9 cellular contexts compared by ENCODE assay signal in the genomic region with DNA sequence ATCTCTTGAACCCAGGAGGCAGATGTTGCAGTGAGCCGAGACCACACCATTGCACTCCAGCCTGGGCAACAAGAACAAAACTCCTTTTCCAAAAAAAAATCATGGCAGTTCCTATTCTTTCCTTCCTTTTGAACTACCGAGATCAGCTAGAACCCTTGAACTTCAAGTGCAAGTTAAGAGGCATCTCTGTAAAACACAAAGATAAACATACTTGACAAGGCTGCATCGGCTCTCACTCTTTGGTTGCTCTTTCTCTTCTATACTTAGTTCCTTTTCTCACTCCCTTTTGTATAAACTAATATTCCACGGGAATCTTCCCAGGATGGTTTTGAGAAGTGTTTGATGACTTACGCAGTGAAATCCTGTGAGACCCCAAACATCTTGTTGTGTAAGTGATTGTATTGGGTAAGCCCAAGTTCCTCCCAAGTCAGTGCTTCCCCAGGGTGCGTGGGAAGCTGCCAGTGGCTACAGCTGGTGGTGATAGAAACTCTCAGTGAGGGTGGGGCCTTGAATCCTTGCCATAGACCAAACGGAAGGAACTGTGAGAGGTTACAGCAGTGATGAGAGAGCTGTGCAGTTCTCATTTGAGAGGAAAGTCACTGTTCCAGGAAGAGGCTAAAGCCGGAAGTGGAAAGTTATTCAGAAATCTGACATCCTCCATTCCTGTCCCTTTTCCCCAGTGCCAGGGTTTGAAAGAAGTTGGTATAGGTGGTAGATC. TPM values are rescaled to one million over a fixed set of nuclear protein-coding genes. Genes with fewer than 3 reads are reported as not detected.
DNase-seq lines count a peak whose midpoint lies in the region; ATAC-seq, FAIRE-seq and TF ChIP-seq lines count a peak whose summit lies in the region.
"Had no signal": no experiment of that assay in that cellular context is flagged by ENCODE, and none has a peak within 500 bp of the region (broad histone marks: within the 10 kb centered on the region; RNA-seq: fewer than 3 reads in every experiment).

No MANE protein-coding gene starts in this region.

- peaks cover 0 to 25% (median 6%) of the 10 kb centered on the region in 3 donors for H3K4me1 ChIP-seq in pancreas

- no peaks in the 10 kb centered on the region for H3K27me3 ChIP-seq in pancreas

- H3K36me3 ChIP-seq in SK-N-MC (ENCODE audit: insufficient read depth, low read length) (peaks cover 80% of the 10 kb centered on the region), pancreas (peaks cover 0 to 8% (median 0%) of the 10 kb centered on the region in 3 donors)

- H3K4me3 ChIP-seq in SK-N-MC (no peak overlapping the region), fibroblast of mammary gland (ENCODE audit: control insufficient read depth, low read depth, low read length) (no peak overlapping the region), pancreas (no peak overlapping the region)

- intact Hi-C loops in activated CD4-positive, alpha-beta T cell treated with anti-CD3 and anti-CD28 coated beads for 36 hours (cut with DNase I, micrococcal nuclease) = no loop called here
- intact Hi-C loops in pancreas (cut with DNase I) = no loop called here

- CTCF ChIA-PET in activated CD4-positive, alpha-beta T cell treated with anti-CD3 and anti-CD28 coated beads for 36 hours (lab: Charles Lee) = interaction anchor here (0.5 to 1.3 kb wide), 2 partner anchors 18 to 43 kb away, joined by 3 read pairs; partner anchors contain the start of gene DPF2

- H3K9me3 ChIP-seq in SK-N-MC (ENCODE audit: low read depth, low read length) = no peaks in the 10 kb centered on the region
- H3K9me3 ChIP-seq in pancreas = no peaks in the 10 kb centered on the region

- TF ChIP-seq CTCF in fibroblast of mammary gland (conservative IDR thresholded peaks at IDR 0.05; ENCODE audit: control insufficient read depth, insufficient read depth, low read depth, low read length) = no peak
- no peak for TF ChIP-seq CTCF in pancreas (IDR thresholded peaks at IDR 0.05)
- TF ChIP-seq CTCF in glutamatergic neuron (IDR thresholded peaks at IDR 0.05; ENCODE audit: partially characterized antibody, unreplicated experiment) = no peak

- no peak for DNase-seq in activated CD4-positive, alpha-beta T cell treated with anti-CD3 and anti-CD28 coated beads for 36 hours
- no peak for DNase-seq in activated CD4-positive, alpha-beta T cell treated with anti-CD3 and anti-CD28 coated beads for 1 hour
- no peak for DNase-seq in SK-N-MC (ENCODE audit: low read depth, low spot score)
- peak; percentile 100 for DNase-seq in fibroblast of mammary gland (ENCODE audit: low read depth)
- peak; percentile 70 to 90 (median 86) for DNase-seq in pancreas
- no peak for DNase-seq in glutamatergic neuron

- H3K27ac ChIP-seq in SK-N-MC = peak overlapping the region; percentile 83
- peak overlapping the region; percentile 12 to 89 (median 58) for H3K27ac ChIP-seq in pancreas

- H3K4me3 Mint-ChIP-seq in activated CD4-positive, alpha-beta T cell treated with anti-CD3 and anti-CD28 coated beads for 36 hours = no peak overlapping the region
- H3K4me3 Mint-ChIP-seq in glutamatergic neuron (ENCODE audit: unreplicated experiment) = no peak overlapping the region
- H3K4me3 Mint-ChIP-seq: T-cell had no signal

- H3K27me3 Mint-ChIP-seq in activated CD4-positive, alpha-beta T cell treated with anti-CD3 and anti-CD28 coated beads for 36 hours = no peaks in the 10 kb centered on the region
- peaks cover 8% of the 10 kb centered on the region for H3K27me3 Mint-ChIP-seq in glutamatergic neuron (ENCODE audit: unreplicated experiment)
- H3K27me3 Mint-ChIP-seq: T-cell had no signal

- no peak for FAIRE-seq in pancreas (lab: Jason Lieb, UNC)

- WGBS in pancreas, 2 donors = 34 to 36% methylated on average over 8 of the region's 8 CpGs

- POLR2A ChIA-PET in activated CD4-positive, alpha-beta T cell treated with anti-CD3 and anti-CD28 coated beads for 36 hours (lab: Charles Lee) = interaction anchor here (0.6 kb wide), 1 partner anchor 25 kb away, joined by 4 read pairs; no protein-coding TSS in a partner anchor

- H3K9me3 Mint-ChIP-seq in activated CD4-positive, alpha-beta T cell treated with anti-CD3 and anti-CD28 coated beads for 36 hours (ENCODE audit: low read depth) = no peaks in the 10 kb centered on the region
- peaks cover 12% of the 10 kb centered on the region for H3K9me3 Mint-ChIP-seq in glutamatergic neuron (ENCODE audit: unreplicated experiment)
- H3K9me3 Mint-ChIP-seq: T-cell had no signal

- peak overlapping the region; percentile 32 for H3K9ac ChIP-seq in SK-N-MC (ENCODE audit: insufficient read length)

- ATAC-seq in activated CD4-positive, alpha-beta T cell treated with anti-CD3 and anti-CD28 coated beads for 36 hours = peak; percentile 55
- ATAC-seq in pancreas (peak; percentile 91 to 94 (median 92)), HG03432 (IDR thresholded peaks at IDR 0.05; ENCODE audit: unreplicated experiment) (no peak), GM21360 (IDR thresholded peaks at IDR 0.05; ENCODE audit: unreplicated experiment) (no peak)
- ATAC-seq: T-cell had no signal

- H3K36me3 Mint-ChIP-seq in activated CD4-positive, alpha-beta T cell treated with anti-CD3 and anti-CD28 coated beads for 36 hours (ENCODE audit: low read depth) = peaks cover 67% of the 10 kb centered on the region
- H3K36me3 Mint-ChIP-seq in glutamatergic neuron (ENCODE audit: unreplicated experiment) = peaks cover 5% of the 10 kb centered on the region

- H3K27ac Mint-ChIP-seq in activated CD4-positive, alpha-beta T cell treated with anti-CD3 and anti-CD28 coated beads for 36 hours = peak overlapping the region; percentile 51
- H3K27ac Mint-ChIP-seq in glutamatergic neuron (ENCODE audit: unreplicated experiment) = no peak overlapping the region

- no peaks in the 10 kb centered on the region for H3K4me1 Mint-ChIP-seq in activated CD4-positive, alpha-beta T cell treated with anti-CD3 and anti-CD28 coated beads for 36 hours
- peaks cover 58% of the 10 kb centered on the region for H3K4me1 Mint-ChIP-seq in glutamatergic neuron (ENCODE audit: low read depth, unreplicated experiment)

RNA-seq across cellular contexts. Expression of gene CDC42EP2, which starts 24.1 kb away (rescaled TPM):
- under 1 TPM; 0.91 to 0.93 TPM for total RNA-seq in activated CD4-positive, alpha-beta T cell treated with anti-CD3 and anti-CD28 coated beads for 36 hours
- total RNA-seq in pancreas (1 to 10 TPM; 2.4 to 7.9 (median 2.7) TPM), glutamatergic neuron (ENCODE audit: unreplicated experiment) (23.5 TPM)
- polyA plus RNA-seq in pancreas = 1 to 10 TPM; 4.8 to 6.8 TPM

RNA-seq across cellular contexts. Expression of gene POLA2, which starts 28.8 kb away (rescaled TPM):
- 10 to 100 TPM; 63.1 to 83.3 TPM for total RNA-seq in activated CD4-positive, alpha-beta T cell treated with anti-CD3 and anti-CD28 coated beads for 36 hours
- total RNA-seq in pancreas (1 to 10 TPM; 3.1 to 6.4 (median 4.6) TPM), glutamatergic neuron (ENCODE audit: unreplicated experiment) (8.6 TPM)
- polyA plus RNA-seq in pancreas = 1 to 10 TPM; 6.8 to 7.5 TPM

RNA-seq across cellular contexts. Expression of gene DPF2, which starts 43.0 kb away (rescaled TPM):
- total RNA-seq in activated CD4-positive, alpha-beta T cell treated with anti-CD3 and anti-CD28 coated beads for 36 hours = 10 to 100 TPM; 67.5 to 69.0 TPM
- total RNA-seq in pancreas (10 to 100 TPM; 16.6 to 28.0 (median 21.5) TPM), glutamatergic neuron (ENCODE audit: unreplicated experiment) (121 TPM)
- polyA plus RNA-seq in pancreas = 10 to 100 TPM; 11.7 to 19.6 TPM

Comparison
In these comparisons a context has a peak if more than half of its experiments do, and no peak if none do; other contexts are left out.
1. ATAC-seq: peak in activated CD4-positive, alpha-beta T cell treated with anti-CD3 and anti-CD28 coated beads for 36 hours (single experiment) and pancreas (4 of 4); none in HG03432 (single experiment) and GM21360 (single experiment).
2. DNase-seq: peak in fibroblast of mammary gland (single experiment) and pancreas (6 of 6); none in activated CD4-positive, alpha-beta T cell treated with anti-CD3 and anti-CD28 coated beads for 36 hours (single experiment), activated CD4-positive, alpha-beta T cell treated with anti-CD3 and anti-CD28 coated beads for 1 hour (single experiment), SK-N-MC (single experiment) and glutamatergic neuron (single experiment).